Comparison of ENCODE assay signal across 24 cellular contexts in the genomic region with DNA sequence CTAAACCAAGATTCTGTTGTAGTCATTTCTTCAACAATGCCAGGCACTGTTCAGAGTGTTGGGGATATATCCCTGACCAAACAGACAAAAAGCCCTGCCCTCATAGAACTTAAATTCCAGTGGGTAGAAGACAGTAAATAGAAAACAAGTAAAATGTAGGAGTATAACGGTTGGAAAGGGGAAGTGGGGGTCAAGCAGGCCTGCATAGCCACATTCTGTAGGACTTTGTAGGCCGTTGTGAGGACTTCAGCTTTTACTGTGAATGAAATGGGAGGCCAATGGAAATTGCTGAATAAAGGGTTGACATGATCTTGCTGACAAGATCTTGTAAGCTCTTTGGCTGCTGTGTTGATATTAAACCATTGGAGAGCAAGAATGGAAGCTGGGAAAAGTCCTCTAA.
"Had no signal": no experiment of that assay in that cellular context is flagged by ENCODE, and none has a peak within 500 bp of the region (broad histone marks: within the 10 kb centered on the region; RNA-seq: fewer than 3 reads in every experiment).

No MANE protein-coding gene starts in this region.

- H3K27me3 Mint-ChIP-seq: dendritic cell treated with granulocyte-macrophage colony-stimulating factor and Interleukin-4, amounts not matched to agents 40 ng/mL and 50 ng/mL, for 4 days; naive thymus-derived CD4-positive, alpha-beta T cell; progenitor cell of endocrine pancreas; type B pancreatic cell had no signal

- H2AFZ ChIP-seq: hepatocyte had no signal

- DNase-seq: activated CD4-positive, alpha-beta T cell treated with anti-CD3 and anti-CD28 coated beads for 1 hour; activated CD4-positive, alpha-beta T cell treated with anti-CD3 and anti-CD28 coated beads, Interleukin-2, amount 50 U/mL, for 4 hours; activated gamma-delta T cell; activated naive CD4-positive, alpha-beta T cell treated with anti-CD3 and anti-CD28 coated beads, Interleukin-2, amount 50 U/mL, for 16 hours; aorta; caudate nucleus; effector memory CD4-positive, alpha-beta T cell; glutamatergic neuron; immature natural killer cell; kidney glomerular epithelial cell; left lung; naive thymus-derived CD4-positive, alpha-beta T cell; spleen; stimulated activated CD4-positive, alpha-beta T cell treated with anti-CD3 and anti-CD28 coated beads, Interleukin-4, amount 100 ng/mL, for 1 hour; stimulated activated naive CD4-positive, alpha-beta T cell treated with Interleukin-2 at 50 U/mL for 16 hours; T-helper 9 cell had no signal

- H3K27ac Mint-ChIP-seq: progenitor cell of endocrine pancreas, type B pancreatic cell had no signal

- H3K9me3 ChIP-seq: esophagus muscularis mucosa, left lung, spleen, thoracic aorta, vagina had no signal

- H3K4me3 ChIP-seq: esophagus muscularis mucosa, hepatocyte, thoracic aorta, vagina had no signal

- H3K36me3 Mint-ChIP-seq: type B pancreatic cell had no signal

- H3K4me3 Mint-ChIP-seq: dendritic cell treated with granulocyte-macrophage colony-stimulating factor and Interleukin-4, amounts not matched to agents 40 ng/mL and 50 ng/mL, for 4 days had no signal

- H3K27ac ChIP-seq: esophagus muscularis mucosa, hepatocyte, left lung, spleen, thoracic aorta, vagina had no signal

- ATAC-seq: left lung; naive thymus-derived CD4-positive, alpha-beta T cell had no signal

- H3K9me3 Mint-ChIP-seq: brain; dendritic cell treated with granulocyte-macrophage colony-stimulating factor and Interleukin-4, amounts not matched to agents 40 ng/mL and 50 ng/mL, for 4 days; immature natural killer cell; type B pancreatic cell had no signal

- H3K36me3 ChIP-seq: thoracic aorta had no signal

- H3K27me3 ChIP-seq: esophagus muscularis mucosa, hepatocyte, left lung, spleen, vagina had no signal
